In genomic region chr2:199861116-199861774, GRCh38 we compare ENCODE assay signal across 8 cellular contexts. TPM values are rescaled to one million over a fixed set of nuclear protein-coding genes. Genes with fewer than 3 reads are reported as not detected.
DNase-seq lines count a peak whose midpoint lies in the region; ATAC-seq and TF ChIP-seq lines count a peak whose summit lies in the region.

No MANE protein-coding gene starts in this region.

- H3K4me3 ChIP-seq in HFF-Myc (replicated peaks; ENCODE audit: low read depth, low read length) = no peak overlapping the region
- H3K4me3 ChIP-seq in tibial artery = no peak overlapping the region

- ATAC-seq in foreskin keratinocyte (no peak), HG02763 (IDR thresholded peaks at IDR 0.05; ENCODE audit: unreplicated experiment) (no peak)

- TF ChIP-seq CTCF in HFF-Myc (IDR thresholded peaks at IDR 0.05; ENCODE audit: low read depth, low read length, missing control alignments) = peak; percentile 26
- peak; percentile 72 for TF ChIP-seq CTCF in foreskin keratinocyte (conservative IDR thresholded peaks at IDR 0.05)
- TF ChIP-seq CTCF in tibial artery (IDR thresholded peaks at IDR 0.05) = peak; percentile 13 to 35

- H3K27ac ChIP-seq in foreskin keratinocyte = no peak overlapping the region
- H3K27ac ChIP-seq in tibial artery = no peak overlapping the region

- H3K9me3 ChIP-seq in tibial artery = no peaks in the 10 kb centered on the region

- H3K27me3 ChIP-seq in foreskin keratinocyte (peaks cover 30% of the 10 kb centered on the region), tibial artery (peaks cover 0 to 4% of the 10 kb centered on the region in 2 donors)

- H3K36me3 ChIP-seq in tibial artery = no peaks in the 10 kb centered on the region

- intact Hi-C loops in tibial artery (cut with DNase I; ENCODE audit: low total_unique reads) = no loop called here

- peak; percentile 25 for DNase-seq in AG20443 (ENCODE audit: low spot score)
- DNase-seq in HFF-Myc (ENCODE audit: extremely low read depth, low read depth) = no peak
- peak; percentile 40 for DNase-seq in SHP77 treated with DMSO at 0.1 percent for 48 hours (lab: John Stamatoyannopoulos, UW)
- DNase-seq in foreskin keratinocyte = peak in 1 of 2 donors; percentile 14
- DNase-seq in tibial artery = no peak
- DNase-seq in ecto neural progenitor cell (ENCODE audit: low spot score) = no peak
- DNase-seq in GDM1 (lab: John Stamatoyannopoulos, UW) = no peak

- H3K4me1 ChIP-seq in foreskin keratinocyte (no peaks in the 10 kb centered on the region), tibial artery (no peaks in the 10 kb centered on the region)

RNA-seq across cellular contexts. Expression of gene FTCDNL1, which starts 10.3 kb away (rescaled TPM):
- total RNA-seq in foreskin keratinocyte = 1.1 and 1.4 TPM in 2 replicates
- 0.85 and 0.87 TPM in 2 replicates for polyA plus RNA-seq in foreskin keratinocyte

RNA-seq across cellular contexts. Expression of gene C2orf69, which starts 49.8 kb away (rescaled TPM):
- total RNA-seq in foreskin keratinocyte = 12.8 and 14.9 TPM in 2 replicates
- polyA plus RNA-seq in foreskin keratinocyte = 3.5 and 4.6 TPM in 2 replicates

Comparison
In these comparisons a context has a peak if more than half of its experiments do, and no peak if none do; other contexts are left out.
1. DNase-seq: peak in AG20443 (single experiment) and SHP77 treated with DMSO at 0.1 percent for 48 hours (single experiment); none in HFF-Myc (single experiment), tibial artery (0 of 2), ecto neural progenitor cell (single experiment) and GDM1 (single experiment).
2. Peak in every context shown above with its lines, with median percentiles within 50 percentile points of each other: CTCF ChIP-seq.